ENCODE assay signal across 18 cellular contexts in the genomic region with DNA sequence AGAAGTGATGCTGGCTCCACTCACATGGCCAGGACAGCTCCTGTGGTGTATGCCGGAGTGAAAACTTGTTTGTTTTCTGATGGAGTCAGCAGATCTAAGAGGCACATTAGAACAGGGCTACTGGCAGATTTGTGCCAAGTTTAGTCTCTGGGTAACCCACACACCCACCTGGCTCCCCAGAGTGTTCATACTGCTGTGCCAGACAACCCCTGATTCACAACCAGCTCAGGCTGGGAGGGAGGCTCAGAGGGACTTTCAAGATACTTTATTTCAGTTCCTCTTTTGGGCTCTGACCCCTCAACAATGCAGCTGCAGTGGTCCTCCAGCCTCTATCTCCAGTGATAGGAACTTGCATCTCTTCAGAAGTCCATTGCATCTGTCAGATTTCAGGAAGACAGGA. TPM values are rescaled to one million over a fixed set of nuclear protein-coding genes. Genes with fewer than 3 reads are reported as not detected.
DNase-seq lines count a peak whose midpoint lies in the region; ATAC-seq and TF ChIP-seq lines count a peak whose summit lies in the region.
"Had no signal": no experiment of that assay in that cellular context is flagged by ENCODE, and none has a peak within 500 bp of the region (broad histone marks: within the 10 kb centered on the region; RNA-seq: fewer than 3 reads in every experiment).

No MANE protein-coding gene starts in this region.

- no peak for TF ChIP-seq CTCF in body of pancreas (IDR thresholded peaks at IDR 0.05)

- peaks cover 17% of the 10 kb centered on the region for H3K4me1 ChIP-seq in BLaER1
- no peaks in the 10 kb centered on the region for H3K4me1 ChIP-seq in body of pancreas
- H3K4me1 ChIP-seq: esophagus squamous epithelium, parathyroid adenoma, upper lobe of right lung had no signal

- H3K36me3 ChIP-seq in BLaER1, result no peaks in the 10 kb centered on the region
- H3K36me3 ChIP-seq in body of pancreas (replicated peaks in 1 of 2; ENCODE audit: insufficient read depth in 1 of 2, low read depth in 2 of 2), result no peaks in the 10 kb centered on the region
- H3K36me3 ChIP-seq: esophagus squamous epithelium, upper lobe of right lung had no signal

- TF ChIP-seq POLR2A in body of pancreas (IDR thresholded peaks at IDR 0.05), result no peak

- DNase-seq in activated gamma-delta T cell treated with Interleukin-2 at 50 U/mL for 16 hours (no peak), HK-2 (ENCODE audit: unreplicated experiment) (no peak), HEK293T (ENCODE audit: extremely low spot score) (no peak), body of pancreas (no peak)
- DNase-seq: Calu3, cerebellar nuclear complex, esophagus squamous epithelium, GOT3, NCI-H1417 treated with DMSO at 0.1 percent for 48 hours, NCI-H524, SHP77, upper lobe of right lung had no signal

- H3K9ac ChIP-seq in BLaER1, result no peak overlapping the region
- H3K9ac ChIP-seq: parathyroid adenoma had no signal

- intact Hi-C loops in body of pancreas (cut with DNase I), result no loop called here

- no peaks in the 10 kb centered on the region for H3K9me3 ChIP-seq in BLaER1
- H3K9me3 ChIP-seq in body of pancreas, result no peaks in the 10 kb centered on the region
- H3K9me3 ChIP-seq: esophagus squamous epithelium, upper lobe of right lung had no signal

- H3K27me3 ChIP-seq in BLaER1, result peaks cover 86% of the 10 kb centered on the region
- H3K27me3 ChIP-seq in body of pancreas, result peaks cover 0 to 6% of the 10 kb centered on the region in 2 donors

- H3K27ac ChIP-seq in BLaER1 (no peak overlapping the region), body of pancreas (no peak overlapping the region)
- H3K27ac ChIP-seq: esophagus squamous epithelium, parathyroid adenoma, upper lobe of right lung had no signal

- CTCF ChIA-PET in HEK293T (lab: Yijun Ruan, JAX), result no interaction called here

- H3K4me3 ChIP-seq in BLaER1, result no peak overlapping the region
- H3K4me3 ChIP-seq in body of pancreas, result no peak overlapping the region
- H3K4me3 ChIP-seq: esophagus squamous epithelium, upper lobe of right lung had no signal

- H4K20me1 ChIP-seq in BLaER1, result peaks cover 6% of the 10 kb centered on the region; the same call in 1 of the 2 replicates

- ATAC-seq in GM19395 (IDR thresholded peaks at IDR 0.05; ENCODE audit: unreplicated experiment), result peak; percentile 72
- ATAC-seq in HG02763 (IDR thresholded peaks at IDR 0.05; ENCODE audit: unreplicated experiment), result peak; percentile 79
- ATAC-seq in HG03520 (IDR thresholded peaks at IDR 0.05; ENCODE audit: unreplicated experiment), result peak; percentile 97
- no peak for ATAC-seq in body of pancreas
- ATAC-seq: upper lobe of right lung had no signal

- POLR2A ChIA-PET in HEK293T (lab: Yijun Ruan, JAX), result no interaction called here

- H3K4me2 ChIP-seq in BLaER1, result peak overlapping the region; percentile 39

- WGBS in body of pancreas, 2 donors, result 50 to 60% methylated on average over 1 of the region's 1 CpG

TF ChIP-seq in HEK293T, 16 proteins besides CTCF, POLR2A, EP300 and RAD21:
- no peak for TF ChIP-seq ELF4 (IDR thresholded peaks at IDR 0.05)
- TF ChIP-seq ARNT (IDR thresholded peaks at IDR 0.05), result no peak
- no peak for TF ChIP-seq ZNF384 (IDR thresholded peaks at IDR 0.05)
- no peak for TF ChIP-seq L3MBTL2 (conservative IDR thresholded peaks at IDR 0.05)
- TF ChIP-seq FOXK2 (IDR thresholded peaks at IDR 0.05), result no peak
- no peak for TF ChIP-seq TARDBP (IDR thresholded peaks at IDR 0.05)
- TF ChIP-seq SUZ12 (IDR thresholded peaks at IDR 0.05), result no peak
- TF ChIP-seq CTBP1 (IDR thresholded peaks at IDR 0.05; ENCODE audit: borderline replicate concordance), result no peak
- no peak for TF ChIP-seq FOXM1 (IDR thresholded peaks at IDR 0.05; ENCODE audit: borderline replicate concordance)
- TF ChIP-seq, protein P1, sequence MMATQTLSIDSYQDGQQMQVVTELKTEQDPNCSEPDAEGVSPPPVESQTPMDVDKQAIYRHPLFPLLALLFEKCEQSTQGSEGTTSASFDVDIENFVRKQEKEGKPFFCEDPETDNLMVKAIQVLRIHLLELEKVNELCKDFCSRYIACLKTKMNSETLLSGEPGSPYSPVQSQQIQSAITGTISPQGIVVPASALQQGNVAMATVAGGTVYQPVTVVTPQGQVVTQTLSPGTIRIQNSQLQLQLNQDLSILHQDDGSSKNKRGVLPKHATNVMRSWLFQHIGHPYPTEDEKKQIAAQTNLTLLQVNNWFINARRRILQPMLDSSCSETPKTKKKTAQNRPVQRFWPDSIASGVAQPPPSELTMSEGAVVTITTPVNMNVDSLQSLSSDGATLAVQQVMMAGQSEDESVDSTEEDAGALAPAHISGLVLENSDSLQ (IDR thresholded peaks at IDR 0.05), result no peak
- no peak for TF ChIP-seq NFRKB (IDR thresholded peaks at IDR 0.05)
- TF ChIP-seq LEF1 (IDR thresholded peaks at IDR 0.05; ENCODE audit: borderline replicate concordance), result no peak
- TF ChIP-seq FOXA1 (IDR thresholded peaks at IDR 0.05), result no peak
- TF ChIP-seq HDGF (IDR thresholded peaks at IDR 0.05; ENCODE audit: borderline replicate concordance), result no peak
- TF ChIP-seq BHLHE40 (IDR thresholded peaks at IDR 0.05; ENCODE audit: borderline replicate concordance), result no peak
- TF ChIP-seq SP1 (IDR thresholded peaks at IDR 0.05), result no peak

RNA-seq across cellular contexts. Expression of a gene that starts 8.5 kb away (rescaled TPM):
- total RNA-seq in body of pancreas, result 1 to 10 TPM in 1 of 2 donors, under 1 TPM in 1; 0.26 to 3.6 TPM
- total RNA-seq: activated CD8-positive, alpha-beta memory T cell treated with anti-CD3 and anti-CD28 coated beads for 36 hours; Calu3 had no signal
